Comparison of ENCODE assay signal across 9 cellular contexts in genomic region chr20:46670228-46670584, GRCh38. TPM values are rescaled to one million over a fixed set of nuclear protein-coding genes. Genes with fewer than 3 reads are reported as not detected.
"Had no signal": no experiment of that assay in that cellular context is flagged by ENCODE, and none has a peak within 500 bp of the region (broad histone marks: within the 10 kb centered on the region; RNA-seq: fewer than 3 reads in every experiment).

No MANE protein-coding gene starts in this region.

- H3K4me3 ChIP-seq: GM12878 had no signal

- DNase-seq: GDM1, GF-D8 had no signal

- ATAC-seq: GM12878 had no signal

- FAIRE-seq: G401.6, GM12878, GM12891, GM12892, GM18507, GM19239 had no signal

RNA-seq across cellular contexts. Expression of gene SLC13A3, which starts 18.9 kb away (rescaled TPM):
- total RNA-seq: G401 had no signal

RNA-seq across cellular contexts. Expression of gene SLC2A10, which starts 39.2 kb away (rescaled TPM):
- total RNA-seq: GM12878 had no signal
- polyA plus RNA-seq: GM12878 had no signal
